ENCODE assay signal across 27 cellular contexts in the genomic region with DNA sequence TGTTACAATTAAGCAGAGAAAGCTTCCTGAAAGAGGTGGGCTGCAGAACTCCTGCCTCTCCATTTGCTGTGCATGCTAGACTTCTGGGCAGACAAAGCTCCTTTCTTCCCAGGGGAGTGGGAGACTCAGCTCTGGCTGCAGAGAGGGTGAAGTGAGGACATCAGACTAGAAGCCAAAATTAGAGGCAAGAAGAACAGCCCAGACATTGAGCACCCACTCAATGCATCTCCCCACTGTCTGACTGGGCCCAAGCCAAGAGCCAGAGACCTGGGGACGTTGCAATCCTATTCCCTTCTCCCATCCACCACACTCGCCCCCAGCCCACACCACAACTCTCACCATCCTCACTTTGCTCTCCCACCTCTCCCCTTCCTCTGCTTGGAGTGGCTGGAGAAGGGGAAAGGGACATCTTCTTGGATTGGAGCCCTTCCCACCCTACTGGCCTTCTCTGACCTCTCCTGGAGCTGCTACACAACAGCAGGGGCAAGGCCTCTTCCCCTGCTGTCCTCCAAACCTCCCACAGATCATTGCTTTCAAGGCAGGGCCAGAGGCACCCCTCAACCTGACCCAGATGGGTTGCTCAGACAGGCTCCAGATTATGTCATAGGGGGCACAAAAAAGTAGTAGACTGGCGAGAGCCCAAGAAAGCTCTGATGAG.
"Had no signal": no experiment of that assay in that cellular context is flagged by ENCODE, and none has a peak within 500 bp of the region (broad histone marks: within the 10 kb centered on the region; RNA-seq: fewer than 3 reads in every experiment).

No MANE protein-coding gene starts in this region.

- DNase-seq: activated B cell treated with CpG ODN at 0.5 μM for 24 hours; activated CD4-positive, alpha-beta memory T cell treated with anti-CD3 and anti-CD28 coated beads for 36 hours; activated CD4-positive, alpha-beta T cell treated with anti-CD3 and anti-CD28 coated beads for 1 hour; activated CD4-positive, alpha-beta T cell treated with anti-CD3 and anti-CD28 coated beads, Interleukin-2, amount 10 ng/mL, durations not matched to agents 24 days and 14 days; activated CD8-positive, alpha-beta memory T cell treated with anti-CD3 and anti-CD28 coated beads for 24 hours; activated gamma-delta T cell; activated naive CD4-positive, alpha-beta T cell treated with anti-CD3 and anti-CD28 coated beads for 36 hours; activated T-cell treated with anti-CD3 and anti-CD28 coated beads, Interleukin-2, amount 50 U/mL, for 48 hours; amygdala; Karpas-422; MM.1S; NCI-H1105; NCI-H1436; NCI-H1694 treated with DMSO at 0.1 percent for 48 hours; NCI-H2029 treated with DMSO at 0.1 percent for 48 hours; NCI-H510A treated with DMSO at 0.1 percent for 48 hours; NCI-H69; NK-92 treated with Interleukin-12 subunit alpha and Interleukin-12 subunit beta, amount 100 ng/mL, for 24 hours; Peyer's patch; SIG-M5; T-helper 17 cell; T-helper 9 cell had no signal

- H3K4me3 ChIP-seq: K562, Peyer's patch had no signal

- H3K36me3 ChIP-seq: Peyer's patch had no signal

- H3K27me3 Mint-ChIP-seq: activated CD4-positive, alpha-beta T cell treated with anti-CD3 and anti-CD28 coated beads, Interleukin-2, amount 10 ng/mL, durations not matched to agents 24 days and 14 days; brain; T-helper 17 cell had no signal

- H3K4me1 ChIP-seq: Peyer's patch had no signal

- H3K27ac ChIP-seq: Peyer's patch had no signal

- H3K27ac Mint-ChIP-seq: activated B cell treated with CpG ODN at 0.5 μM for 24 hours; activated CD4-positive, alpha-beta memory T cell treated with anti-CD3 and anti-CD28 coated beads for 36 hours; activated CD4-positive, alpha-beta T cell treated with anti-CD3 and anti-CD28 coated beads, Interleukin-2, amount 10 ng/mL, durations not matched to agents 24 days and 14 days; activated naive CD4-positive, alpha-beta T cell treated with anti-CD3 and anti-CD28 coated beads for 36 hours; activated naive CD8-positive, alpha-beta T cell; activated T-helper 17 cell treated with anti-CD3 and anti-CD28 coated beads, Interleukin-2, amount 50 U/mL, for 72 hours; T-helper 17 cell had no signal

- FAIRE-seq: astrocyte, K562 had no signal

- H3K9me3 Mint-ChIP-seq: activated B cell treated with CpG ODN at 0.5 μM for 24 hours; activated CD4-positive, alpha-beta memory T cell treated with anti-CD3 and anti-CD28 coated beads for 36 hours; activated CD4-positive, alpha-beta T cell treated with anti-CD3 and anti-CD28 coated beads, Interleukin-2, amount 10 ng/mL, durations not matched to agents 24 days and 14 days; activated naive CD4-positive, alpha-beta T cell treated with anti-CD3 and anti-CD28 coated beads for 36 hours had no signal

- H3K9me3 ChIP-seq: Peyer's patch had no signal

- H3K4me1 Mint-ChIP-seq: activated B cell treated with CpG ODN at 0.5 μM for 24 hours; activated CD4-positive, alpha-beta T cell treated with anti-CD3 and anti-CD28 coated beads, Interleukin-2, amount 10 ng/mL, durations not matched to agents 24 days and 14 days; activated T-helper 17 cell treated with anti-CD3 and anti-CD28 coated beads, Interleukin-2, amount 50 U/mL, for 72 hours; T-helper 17 cell had no signal

- H3K27me3 ChIP-seq: Peyer's patch had no signal

- ATAC-seq: activated T-helper 17 cell treated with anti-CD3 and anti-CD28 coated beads, Interleukin-2, amount 50 U/mL, for 72 hours; K562; T-helper 17 cell had no signal

- H3K4me3 Mint-ChIP-seq: activated B cell treated with CpG ODN at 0.5 μM for 24 hours; activated CD4-positive, alpha-beta memory T cell treated with anti-CD3 and anti-CD28 coated beads for 36 hours; activated CD4-positive, alpha-beta T cell treated with anti-CD3 and anti-CD28 coated beads, Interleukin-2, amount 10 ng/mL, durations not matched to agents 24 days and 14 days; activated naive CD4-positive, alpha-beta T cell treated with anti-CD3 and anti-CD28 coated beads for 36 hours; activated naive CD8-positive, alpha-beta T cell; activated T-helper 17 cell treated with anti-CD3 and anti-CD28 coated beads, Interleukin-2, amount 50 U/mL, for 72 hours; T-helper 17 cell had no signal

- H3K36me3 Mint-ChIP-seq: activated CD4-positive, alpha-beta memory T cell treated with anti-CD3 and anti-CD28 coated beads for 36 hours; activated naive CD8-positive, alpha-beta T cell; brain had no signal
